ENCODE assay signal across 8 cellular contexts in genomic region chrX:153669174-153669890, GRCh38. TPM values are rescaled to one million over a fixed set of nuclear protein-coding genes. Genes with fewer than 3 reads are reported as not detected.
DNase-seq lines count a peak whose midpoint lies in the region; ATAC-seq, FAIRE-seq and TF ChIP-seq lines count a peak whose summit lies in the region.
"Had no signal": no experiment of that assay in that cellular context is flagged by ENCODE, and none has a peak within 500 bp of the region (broad histone marks: within the 10 kb centered on the region; RNA-seq: fewer than 3 reads in every experiment).

No MANE protein-coding gene starts in this region.

- H3K9ac ChIP-seq in K562 (ENCODE audit: insufficient read depth in 1 of 2, low read depth in 2 of 2, low read length in 2 of 2): 0 out of 4 replicates have a peak overlapping the region, but pooled peaks of 1 of the 2 experiments have one; percentile 10

- H3K9me3 ChIP-seq in K562 (replicated peaks; ENCODE audit: control insufficient read depth, insufficient read depth, low read depth, low read length) (no peaks in the 10 kb centered on the region), lung (ENCODE audit: control insufficient read depth in 2 of 2, insufficient read depth in 1 of 2, low read length in 1 of 2) (peaks cover 0 to 17% of the 10 kb centered on the region in 2 donors)
- H3K9me3 ChIP-seq: SJSA1 had no signal

- H3K79me2 ChIP-seq in K562 (ENCODE audit: control insufficient read depth, insufficient read depth, low read length): no peaks in the 10 kb centered on the region; the same call in 2 of the 3 replicates

- peak in 1 of 2 experiments; percentile 49; a peak in 2 of 4 replicates for TF ChIP-seq RAD21 in K562 (CRISPR knock-in tag; conservative IDR thresholded peaks at IDR 0.05 in 1 of 2, IDR thresholded peaks at IDR 0.05 in 1 of 2)

- H2AFZ ChIP-seq in K562 (ENCODE audit: low read depth, low read length): peak overlapping the region; percentile 93; the same call in 1 of the 2 replicates

- CTCF ChIA-PET in K562 (lab: Yijun Ruan, JAX; ENCODE audit: low intra/inter-chr PET ratio): interaction anchor here (1.3 to 2.0 kb wide), 2 partner anchors 59 to 130 kb away, joined by 4 to 14 read pairs; no protein-coding TSS in a partner anchor

- TF ChIP-seq POLR2A in K562 (conservative IDR thresholded peaks at IDR 0.05): no peak

- 41% methylated on average over 6 of the region's 17 CpGs for WGBS in K562 (ENCODE audit: insufficient coverage, low coverage, missing lambda C conversion rate)
- 26 to 61% methylated on average over 9 to 17 of the region's 17 CpGs for WGBS in lung, 2 donors

- intact Hi-C loops in K562 (cut with micrococcal nuclease): loop anchor here (5.0 to 10.0 kb wide), 3 partner anchors 112 to 715 kb away; no protein-coding TSS in a partner anchor

- H3K4me1 ChIP-seq in K562 (replicated peaks in 1 of 2; ENCODE audit: control insufficient read depth in 2 of 2, insufficient read depth in 2 of 2, low read length in 2 of 2): peaks cover 9 to 55% of the 10 kb centered on the region in 2 experiments; a peak in 4 of 5 replicates
- no peaks in the 10 kb centered on the region for H3K4me1 ChIP-seq in lung (ENCODE audit: control insufficient read depth in 2 of 2, insufficient read depth in 2 of 2, low read length in 2 of 2)
- H3K4me1 ChIP-seq: SJSA1 had no signal

- peaks cover 4% of the 10 kb centered on the region for H3K9me1 ChIP-seq in K562 (ENCODE audit: control insufficient read depth, insufficient read depth, low read length)

- peak; percentile 48 for FAIRE-seq in K562 (lab: Jason Lieb, UNC)
- no peak for FAIRE-seq in urothelium cell line (lab: Jason Lieb, UNC)

- POLR2A ChIA-PET in K562 (lab: Yijun Ruan, JAX): no interaction called here

- no peaks in the 10 kb centered on the region for H4K20me1 ChIP-seq in K562 (replicated peaks; ENCODE audit: control insufficient read depth, insufficient read depth, low read length)

- H3K4me3 ChIP-seq in K562: no peak overlapping the region
- H3K4me3 ChIP-seq in lung: no peak overlapping the region
- H3K4me3 ChIP-seq: SJSA1 had no signal

- in situ Hi-C loops in K562 (cut with MboI): loop anchor here (5.0 to 10.0 kb wide), 3 partner anchors 57 to 725 kb away; no protein-coding TSS in a partner anchor

- TF ChIP-seq CTCF in GM12872 (IDR thresholded peaks at IDR 0.05; ENCODE audit: insufficient read depth, low read depth, low read length): peak; percentile 78
- peak; percentile 62 to 92 (median 70) for TF ChIP-seq CTCF in K562 (IDR thresholded peaks at IDR 0.05 in 2 of 3, conservative IDR thresholded peaks at IDR 0.05 in 1 of 3; ENCODE audit: insufficient read depth in 2 of 3, low read depth in 1 of 3, low read length in 3 of 3)
- TF ChIP-seq CTCF in lung (IDR thresholded peaks at IDR 0.05; ENCODE audit: control extremely low read depth, extremely low read depth): peak; percentile 23

- no peak overlapping the region for H3K4me2 ChIP-seq in K562 (ENCODE audit: insufficient read depth, low read length)

- no peak for TF ChIP-seq EP300 in K562 (IDR thresholded peaks at IDR 0.05; ENCODE audit: low read length)

- no TSS peak for BruUV-seq in K562 (replicated peaks; lab: Mats Ljungman, UMichigan)

- peaks cover 2 to 18% of the 10 kb centered on the region in 2 experiments; a peak in 3 of 5 replicates for H3K27me3 ChIP-seq in K562 (ENCODE audit: control insufficient read depth in 2 of 2, insufficient read depth in 2 of 2, low read length in 2 of 2)
- H3K27me3 ChIP-seq in lung (ENCODE audit: control insufficient read depth, insufficient read depth): peaks cover 14% of the 10 kb centered on the region

- no peaks in the 10 kb centered on the region for H3K36me3 ChIP-seq in K562 (ENCODE audit: control insufficient read depth, insufficient read depth, low read length)
- H3K36me3 ChIP-seq in lung (ENCODE audit: control insufficient read depth in 2 of 2, insufficient read depth in 2 of 2, low read length in 2 of 2): no peaks in the 10 kb centered on the region
- H3K36me3 ChIP-seq: SJSA1 had no signal

- DNase-seq in OCI-M1 (lab: John Stamatoyannopoulos, UW): peak; percentile 35
- DNase-seq in K562 (ENCODE audit: extremely low read depth in 1 of 4, low spot score in 3 of 4): peak; percentile 65 to 77 (median 68)
- DNase-seq in lung (ENCODE audit: low spot score): no peak
- peak; percentile 58 for DNase-seq in urothelium cell line (ENCODE audit: low spot score)
- no peak for DNase-seq in NCI-H2227 (lab: John Stamatoyannopoulos, UW; ENCODE audit: unreplicated experiment)
- DNase-seq in SHP77 treated with DMSO at 0.1 percent for 48 hours (lab: John Stamatoyannopoulos, UW): no peak

- ATAC-seq in K562 (peak; percentile 85), lung (ENCODE audit: insufficient read depth, low FRiP score) (peak; percentile 63)

- H3K27ac ChIP-seq in K562 (ENCODE audit: extremely low read depth, low read depth, low read length) (no peak overlapping the region; the same call in 2 of the 3 replicates), lung (ENCODE audit: low read depth in 1 of 2, low read length in 1 of 2) (no peak overlapping the region)
- H3K27ac ChIP-seq: SJSA1 had no signal

RNA-seq across cellular contexts. Expression of gene PNCK, which starts 4.3 kb away (rescaled TPM):
- total RNA-seq in K562 (2011; cell fraction: chromatin; rRNA removed; ENCODE audit: low replicate concordance): 17.5 and 43.4 TPM in 2 replicates
- 37.0 TPM in 2 replicates for total RNA-seq in K562 (2011; cell fraction: nucleolus; rRNA removed)
- 18.2 and 26.2 TPM in 2 replicates for total RNA-seq in K562 (2011; cell fraction: nucleoplasm; rRNA removed)
- total RNA-seq in K562 (2014; rRNA removed) (1.3 and 1.4 TPM in 2 replicates), K562 (2014; rRNA removed; fragmentation: Illumina TruSeq; extraction: Trizol) (0.25 and 0.48 TPM in 2 replicates), K562 (2015; rRNA removed; fragmentation: Illumina TruSeq; extraction: Trizol) (0.51 and 0.79 TPM in 2 replicates), K562 (2021) (1.9 and 2.2 TPM in 2 replicates), lung (under 1 TPM; 0.67 to 0.77 TPM)
- polyA plus RNA-seq in K562 (2011; rRNA removed) (7.5 and 23.6 TPM in 2 replicates), K562 (2014; fragmentation: Illumina TruSeq; extraction: Trizol) (1.0 and 1.2 TPM in 2 replicates), K562 (2014; fragmentation: Nextera tagmentation; extraction: Ambion mirVana) (under 1 TPM in 1 of 2 experiments, not detected in 1; 0.13 TPM), K562 (2014; rRNA removed) (1.7 and 2.5 TPM in 2 replicates), lung (under 1 TPM; 0.44 to 0.67 TPM)
- polyA plus RNA-seq in K562 (2011; cell fraction: cytosol; rRNA removed): 10.0 and 17.5 TPM in 2 replicates
- polyA plus RNA-seq in K562 (2011; cell fraction: nucleus; rRNA removed): 100 and 212 TPM in 2 replicates
- polyA plus RNA-seq in K562 (2012): 6.0 and 17.0 TPM in 2 replicates
- 3.5 and 6.7 TPM in 2 replicates for polyA minus RNA-seq in K562 (2011; rRNA and poly(A)+ RNA removed)
- 2.9 and 11.2 TPM in 2 replicates for polyA minus RNA-seq in K562 (2011; cell fraction: cytosol; rRNA and poly(A)+ RNA removed)
- polyA minus RNA-seq in K562 (2011; cell fraction: nucleus; rRNA and poly(A)+ RNA removed): 20.6 and 48.3 TPM in 2 replicates
- total RNA-seq: SJSA1 had no signal

RNA-seq across cellular contexts. Expression of gene SLC6A8, which starts 18.4 kb away (rescaled TPM):
- total RNA-seq in K562 (2011; cell fraction: chromatin; rRNA removed; ENCODE audit: low replicate concordance): 456 and 1,096 TPM in 2 replicates
- total RNA-seq in K562 (2011; cell fraction: nucleolus; rRNA removed): 646 and 663 TPM in 2 replicates
- 500 and 510 TPM in 2 replicates for total RNA-seq in K562 (2011; cell fraction: nucleoplasm; rRNA removed)
- total RNA-seq in K562 (2014; rRNA removed) (29.6 and 45.6 TPM in 2 replicates), K562 (2014; rRNA removed; fragmentation: Illumina TruSeq; extraction: Trizol) (24.7 and 34.3 TPM in 2 replicates), K562 (2015; rRNA removed; fragmentation: Illumina TruSeq; extraction: Trizol) (30.3 and 31.0 TPM in 2 replicates), K562 (2021) (122 and 144 TPM in 2 replicates), lung (10 to 100 TPM in 1 of 2 donors, 1 to 10 TPM in 1; 9.6 to 21.5 TPM)
- polyA plus RNA-seq in K562 (2011; rRNA removed) (139 and 294 TPM in 2 replicates), K562 (2014; fragmentation: Illumina TruSeq; extraction: Trizol) (73.5 and 87.0 TPM in 2 replicates), K562 (2014; fragmentation: Nextera tagmentation; extraction: Ambion mirVana) (1 to 10 TPM in 1 of 2 experiments, under 1 TPM in 1; 0.68 to 1.7 TPM), K562 (2014; rRNA removed) (76.7 and 77.6 TPM in 2 replicates), lung (10 to 100 TPM in 1 of 2 donors, 1 to 10 TPM in 1; 5.3 to 10.2 TPM)
- polyA plus RNA-seq in K562 (2011; cell fraction: cytosol; rRNA removed): 237 and 320 TPM in 2 replicates
- polyA plus RNA-seq in K562 (2011; cell fraction: nucleus; rRNA removed): 1,046 and 1,667 TPM in 2 replicates
- 94.9 and 162 TPM in 2 replicates for polyA plus RNA-seq in K562 (2012)
- 85.5 and 108 TPM in 2 replicates for polyA minus RNA-seq in K562 (2011; rRNA and poly(A)+ RNA removed)
- 134 and 269 TPM in 2 replicates for polyA minus RNA-seq in K562 (2011; cell fraction: cytosol; rRNA and poly(A)+ RNA removed)
- polyA minus RNA-seq in K562 (2011; cell fraction: nucleus; rRNA and poly(A)+ RNA removed): 124 and 281 TPM in 2 replicates

RNA-seq across cellular contexts. Expression of gene DUSP9, which starts 22.3 kb away (rescaled TPM):
- 2.3 and 6.4 TPM in 2 replicates for total RNA-seq in K562 (2011; cell fraction: chromatin; rRNA removed; ENCODE audit: low replicate concordance)
- 6.8 and 7.3 TPM in 2 replicates for total RNA-seq in K562 (2011; cell fraction: nucleolus; rRNA removed)
- total RNA-seq in K562 (2011; cell fraction: nucleoplasm; rRNA removed): 3.4 and 3.9 TPM in 2 replicates
- total RNA-seq in K562 (2014; rRNA removed) (10.6 and 17.8 TPM in 2 replicates), K562 (2014; rRNA removed; fragmentation: Illumina TruSeq; extraction: Trizol) (2.5 and 3.2 TPM in 2 replicates), K562 (2015; rRNA removed; fragmentation: Illumina TruSeq; extraction: Trizol) (4.6 and 5.2 TPM in 2 replicates), K562 (2021) (13.0 and 14.1 TPM in 2 replicates), lung (under 1 TPM; 0.28 to 0.55 TPM)
- polyA plus RNA-seq in K562 (2011; rRNA removed) (8.8 and 20.5 TPM in 2 replicates), K562 (2014; fragmentation: Illumina TruSeq; extraction: Trizol) (5.5 and 7.1 TPM in 2 replicates), K562 (2014; fragmentation: Nextera tagmentation; extraction: Ambion mirVana) (under 1 TPM; 0.11 to 0.31 TPM), K562 (2014; rRNA removed) (8.4 and 9.2 TPM in 2 replicates), lung (under 1 TPM; 0.10 to 0.17 TPM)
- 22.4 and 26.1 TPM in 2 replicates for polyA plus RNA-seq in K562 (2011; cell fraction: cytosol; rRNA removed)
- polyA plus RNA-seq in K562 (2011; cell fraction: nucleus; rRNA removed): 11.9 and 18.7 TPM in 2 replicates
- polyA plus RNA-seq in K562 (2012): 7.4 and 10.8 TPM in 2 replicates
- polyA minus RNA-seq in K562 (2011; rRNA and poly(A)+ RNA removed): 5.2 and 5.5 TPM in 2 replicates
- 7.3 and 20.2 TPM in 2 replicates for polyA minus RNA-seq in K562 (2011; cell fraction: cytosol; rRNA and poly(A)+ RNA removed)
- polyA minus RNA-seq in K562 (2011; cell fraction: nucleus; rRNA and poly(A)+ RNA removed): 2.7 and 6.7 TPM in 2 replicates

RNA-seq across cellular contexts. Expression of gene BCAP31, which starts 54.9 kb away (rescaled TPM):
- 194 and 313 TPM in 2 replicates for total RNA-seq in K562 (2011; cell fraction: chromatin; rRNA removed; ENCODE audit: low replicate concordance)
- total RNA-seq in K562 (2011; cell fraction: nucleolus; rRNA removed): 389 and 398 TPM in 2 replicates
- 299 and 322 TPM in 2 replicates for total RNA-seq in K562 (2011; cell fraction: nucleoplasm; rRNA removed)
- total RNA-seq in K562 (2014; rRNA removed) (156 and 184 TPM in 2 replicates), K562 (2014; rRNA removed; fragmentation: Illumina TruSeq; extraction: Trizol) (206 and 225 TPM in 2 replicates), K562 (2015; rRNA removed; fragmentation: Illumina TruSeq; extraction: Trizol) (170 and 173 TPM in 2 replicates), K562 (2021) (261 and 262 TPM in 2 replicates), lung (100 to 1,000 TPM in 1 of 2 donors, 10 to 100 TPM in 1; 76.8 to 233 TPM)
- polyA plus RNA-seq in K562 (2011; rRNA removed) (157 and 186 TPM in 2 replicates), K562 (2014; fragmentation: Illumina TruSeq; extraction: Trizol) (188 and 219 TPM in 2 replicates), K562 (2014; fragmentation: Nextera tagmentation; extraction: Ambion mirVana) (100 to 1,000 TPM; 562 to 683 TPM), K562 (2014; rRNA removed) (175 and 176 TPM in 2 replicates), lung (100 to 1,000 TPM; 180 to 283 TPM)
- polyA plus RNA-seq in K562 (2011; cell fraction: cytosol; rRNA removed): 164 and 227 TPM in 2 replicates
- 115 and 116 TPM in 2 replicates for polyA plus RNA-seq in K562 (2011; cell fraction: nucleus; rRNA removed)
- polyA plus RNA-seq in K562 (2012): 235 and 441 TPM in 2 replicates
- 177 and 181 TPM in 2 replicates for polyA minus RNA-seq in K562 (2011; rRNA and poly(A)+ RNA removed)
- polyA minus RNA-seq in K562 (2011; cell fraction: cytosol; rRNA and poly(A)+ RNA removed): 74.4 and 86.4 TPM in 2 replicates
- 30.8 and 43.7 TPM in 2 replicates for polyA minus RNA-seq in K562 (2011; cell fraction: nucleus; rRNA and poly(A)+ RNA removed)

RNA-seq across cellular contexts. Expression of gene ABCD1, which starts 55.3 kb away (rescaled TPM):
- total RNA-seq in K562 (2011; cell fraction: chromatin; rRNA removed; ENCODE audit: low replicate concordance): 3.4 and 16.6 TPM in 2 replicates
- total RNA-seq in K562 (2011; cell fraction: nucleolus; rRNA removed): 12.9 and 17.3 TPM in 2 replicates
- 7.3 TPM in 2 replicates for total RNA-seq in K562 (2011; cell fraction: nucleoplasm; rRNA removed)
- total RNA-seq in K562 (2014; rRNA removed) (3.9 and 6.0 TPM in 2 replicates), K562 (2014; rRNA removed; fragmentation: Illumina TruSeq; extraction: Trizol) (0.80 and 1.4 TPM in 2 replicates), K562 (2015; rRNA removed; fragmentation: Illumina TruSeq; extraction: Trizol) (2.8 and 3.1 TPM in 2 replicates), K562 (2021) (6.9 and 7.1 TPM in 2 replicates), lung (10 to 100 TPM in 1 of 2 donors, 1 to 10 TPM in 1; 5.7 to 19.7 TPM)
- polyA plus RNA-seq in K562 (2011; rRNA removed) (1.6 and 3.8 TPM in 2 replicates), K562 (2014; fragmentation: Illumina TruSeq; extraction: Trizol) (2.2 and 3.5 TPM in 2 replicates), K562 (2014; fragmentation: Nextera tagmentation; extraction: Ambion mirVana) (under 1 TPM; 0.07 to 0.18 TPM), K562 (2014; rRNA removed) (3.8 and 5.2 TPM in 2 replicates), lung (10 to 100 TPM in 1 of 2 donors, 1 to 10 TPM in 1; 7.9 to 12.7 TPM)
- polyA plus RNA-seq in K562 (2011; cell fraction: cytosol; rRNA removed): 2.8 and 5.5 TPM in 2 replicates
- polyA plus RNA-seq in K562 (2011; cell fraction: nucleus; rRNA removed): 8.7 and 16.4 TPM in 2 replicates
- 6.3 and 9.6 TPM in 2 replicates for polyA plus RNA-seq in K562 (2012)
- 1.8 and 2.6 TPM in 2 replicates for polyA minus RNA-seq in K562 (2011; rRNA and poly(A)+ RNA removed)
- 4.3 and 4.4 TPM in 2 replicates for polyA minus RNA-seq in K562 (2011; cell fraction: cytosol; rRNA and poly(A)+ RNA removed)
- polyA minus RNA-seq in K562 (2011; cell fraction: nucleus; rRNA and poly(A)+ RNA removed): 7.9 and 8.4 TPM in 2 replicates

Comparison
In these comparisons a context has a peak if more than half of its experiments do, and no peak if none do; other contexts are left out.
1. CTCF ChIP-seq: peak in every context shown above with its lines; median percentile 78 in GM12872; 70 in K562; 23 in lung.
2. DNase-seq: peak in OCI-M1 (single experiment), K562 (4 of 4) and urothelium cell line (single experiment); none in lung (single experiment), NCI-H2227 (single experiment) and SHP77 treated with DMSO at 0.1 percent for 48 hours (single experiment).